ENCODE assay signal across 1 cellular context in genomic region chr1:116372651-116373444, GRCh38.
TF ChIP-seq lines count a peak whose summit lies in the region.

Gene ATP1A1 (plus strand): TSS chr1:116373244. CDS start chr1:116373512, 268 bp downstream.

TF ChIP-seq in K562, 482 proteins besides CTCF, POLR2A, EP300 and RAD21 (continued from another document and continues in another):
- no peak; the same call in 1 of the 2 replicates for TF ChIP-seq ZBTB7A (IDR thresholded peaks at IDR 0.05; ENCODE audit: borderline replicate concordance, control insufficient read depth, low read depth, low read length)
- TF ChIP-seq ZNF174 (CRISPR knock-in tag; IDR thresholded peaks at IDR 0.05), result no peak
- no peak for TF ChIP-seq TCF7L2 (IDR thresholded peaks at IDR 0.05; ENCODE audit: low read depth, low read length)
- TF ChIP-seq ZFP30 (CRISPR knock-in tag; IDR thresholded peaks at IDR 0.05; ENCODE audit: borderline replicate concordance), result no peak
- no peak for TF ChIP-seq MECOM (CRISPR knock-in tag; IDR thresholded peaks at IDR 0.05)
- TF ChIP-seq SOX6 (IDR thresholded peaks at IDR 0.05), result no peak
- TF ChIP-seq HMGN3 (IDR thresholded peaks at IDR 0.05; ENCODE audit: borderline replicate concordance, extremely low read depth, insufficient read length, low read depth, low read length), result peak; percentile 92
- no peak for TF ChIP-seq ZNF274 (IDR thresholded peaks at IDR 0.05; ENCODE audit: borderline replicate concordance, low read depth, low read length)
- TF ChIP-seq KDM2B (CRISPR knock-in tag; IDR thresholded peaks at IDR 0.05), result peak; percentile 28
- TF ChIP-seq ZNF121 (CRISPR knock-in tag; conservative IDR thresholded peaks at IDR 0.05), result no peak
- TF ChIP-seq RBM22 (IDR thresholded peaks at IDR 0.05; ENCODE audit: low read depth, low read length, poor library complexity, severe bottlenecking), result peak; percentile 41
- TF ChIP-seq NUFIP1 (IDR thresholded peaks at IDR 0.05; ENCODE audit: partially characterized antibody), result no peak
- peak; percentile 69; the same call in 1 of the 2 replicates for TF ChIP-seq GTF2F1 (IDR thresholded peaks at IDR 0.05; ENCODE audit: low read depth, low read length)
- TF ChIP-seq PRPF4 (IDR thresholded peaks at IDR 0.05; ENCODE audit: insufficient read depth, low read depth, low read length, poor library complexity, severe bottlenecking), result no peak
- TF ChIP-seq MTA3 (IDR thresholded peaks at IDR 0.05; ENCODE audit: borderline replicate concordance), result peak; percentile 94
- TF ChIP-seq KDM1A (IDR thresholded peaks at IDR 0.05), result 0 out of 4 replicates have a peak, but pooled peaks of 1 of the 2 experiments have one; percentile 40
- TF ChIP-seq CGGBP1 (CRISPR knock-in tag; IDR thresholded peaks at IDR 0.05), result peak; percentile 32; the same call in 1 of the 2 replicates
- TF ChIP-seq ZNF140 (CRISPR knock-in tag; IDR thresholded peaks at IDR 0.05), result no peak
- TF ChIP-seq POLR2G (IDR thresholded peaks at IDR 0.05; ENCODE audit: low read depth, low read length), result peak; percentile 96
- TF ChIP-seq ZBTB26 (CRISPR knock-in tag; IDR thresholded peaks at IDR 0.05), result no peak
- peak in 1 of 2 experiments; percentile 92; a peak in 2 of 3 replicates for TF ChIP-seq CBX3 (IDR thresholded peaks at IDR 0.05; ENCODE audit: borderline replicate concordance in 1 of 2, low read length in 2 of 2)
- TF ChIP-seq SAFB (IDR thresholded peaks at IDR 0.05; ENCODE audit: borderline replicate concordance, low read depth, low read length), result peak; percentile 44; the same call in 1 of the 2 replicates
- TF ChIP-seq ZNF445 (CRISPR knock-in tag; IDR thresholded peaks at IDR 0.05; ENCODE audit: low read depth), result no peak
- TF ChIP-seq TCF15 (CRISPR knock-in tag; IDR thresholded peaks at IDR 0.05), result no peak
- TF ChIP-seq CBFB (CRISPR knock-in tag; IDR thresholded peaks at IDR 0.05), result peak; percentile 65; the same call in 1 of the 2 replicates
- 0 out of 2 replicates have a peak, but pooled peaks have one; percentile 48 for TF ChIP-seq RBM14 (IDR thresholded peaks at IDR 0.05; ENCODE audit: borderline replicate concordance, insufficient read depth, low read depth, low read length)
- peak; percentile 31; the same call in 1 of the 2 replicates for TF ChIP-seq ARID1B (IDR thresholded peaks at IDR 0.05)
- peak; percentile 16; the same call in 1 of the 2 replicates for TF ChIP-seq ZBTB33 (CRISPR knock-in tag; IDR thresholded peaks at IDR 0.05)
- peak; percentile 23 for TF ChIP-seq FIP1L1 (IDR thresholded peaks at IDR 0.05; ENCODE audit: low read depth, low read length, poor library complexity, severe bottlenecking)
- TF ChIP-seq ZNF12 (CRISPR knock-in tag; IDR thresholded peaks at IDR 0.05), result peak; percentile 79
- no peak for TF ChIP-seq ZNF277 (CRISPR knock-in tag; IDR thresholded peaks at IDR 0.05; ENCODE audit: borderline replicate concordance)
- TF ChIP-seq ZNF134 (CRISPR knock-in tag; conservative IDR thresholded peaks at IDR 0.05), result no peak
- 0 out of 2 replicates have a peak, but pooled peaks have one; percentile 30 for TF ChIP-seq KLF16 (IDR thresholded peaks at IDR 0.05)
- no peak for TF ChIP-seq RFX7 (CRISPR knock-in tag; IDR thresholded peaks at IDR 0.05)
- TF ChIP-seq FUS (optimal IDR thresholded peaks at IDR 0.05; ENCODE audit: low read depth, low read length), result peak; percentile 96
- TF ChIP-seq E2F3 (CRISPR knock-in tag; IDR thresholded peaks at IDR 0.05), result 0 out of 2 replicates have a peak, but pooled peaks have one; percentile 11
- peak; percentile 88; the same call in 1 of the 2 replicates for TF ChIP-seq FOXP1 (CRISPR knock-in tag; IDR thresholded peaks at IDR 0.05)
- TF ChIP-seq ZBED1 (IDR thresholded peaks at IDR 0.05), result no peak
- no peak for TF ChIP-seq ARNT (IDR thresholded peaks at IDR 0.05)
- no peak for TF ChIP-seq MITF (IDR thresholded peaks at IDR 0.05)
- TF ChIP-seq USF1 (CRISPR knock-in tag; IDR thresholded peaks at IDR 0.05), result peak; percentile 43; the same call in 1 of the 2 replicates
- peak; percentile 62; the same call in 1 of the 2 replicates for TF ChIP-seq CREB3L1 (IDR thresholded peaks at IDR 0.05; ENCODE audit: borderline replicate concordance, low read depth)
- peak; percentile 25; the same call in 1 of the 2 replicates for TF ChIP-seq ZNF609 (CRISPR knock-in tag; IDR thresholded peaks at IDR 0.05; ENCODE audit: borderline replicate concordance)
- peak; percentile 87 for TF ChIP-seq POLR2AphosphoS5 (IDR thresholded peaks at IDR 0.05; ENCODE audit: control insufficient read depth, insufficient read depth, low read depth, low read length)
- peak; percentile 84 to 94 for TF ChIP-seq E2F6 (IDR thresholded peaks at IDR 0.05; ENCODE audit: borderline replicate concordance in 1 of 2, extremely low read depth in 1 of 2, insufficient read depth in 1 of 2, insufficient read length in 1 of 2, low read depth in 1 of 2, low read length in 1 of 2, poor library complexity in 1 of 2, severe bottlenecking in 1 of 2)
- no peak; a peak in 1 of 4 replicates for TF ChIP-seq FOXK2 (conservative IDR thresholded peaks at IDR 0.05 in 1 of 2, IDR thresholded peaks at IDR 0.05 in 1 of 2; ENCODE audit: low read depth in 2 of 2)
- TF ChIP-seq ZNF740 (CRISPR knock-in tag; IDR thresholded peaks at IDR 0.05), result no peak; the same call in 1 of the 2 replicates
- TF ChIP-seq ZNF740 (tag; IDR thresholded peaks at IDR 0.05), result no peak
- TF ChIP-seq SMARCA5 (IDR thresholded peaks at IDR 0.05), result no peak
- TF ChIP-seq SRF (CRISPR knock-in tag; IDR thresholded peaks at IDR 0.05), result 0 out of 4 replicates have a peak, but pooled peaks of 1 of the 2 experiments have one; percentile 30
- TF ChIP-seq FOS (IDR thresholded peaks at IDR 0.05; ENCODE audit: extremely low read depth, insufficient read length), result no peak
